10 cellular contexts compared by ENCODE assay signal in the genomic region with DNA sequence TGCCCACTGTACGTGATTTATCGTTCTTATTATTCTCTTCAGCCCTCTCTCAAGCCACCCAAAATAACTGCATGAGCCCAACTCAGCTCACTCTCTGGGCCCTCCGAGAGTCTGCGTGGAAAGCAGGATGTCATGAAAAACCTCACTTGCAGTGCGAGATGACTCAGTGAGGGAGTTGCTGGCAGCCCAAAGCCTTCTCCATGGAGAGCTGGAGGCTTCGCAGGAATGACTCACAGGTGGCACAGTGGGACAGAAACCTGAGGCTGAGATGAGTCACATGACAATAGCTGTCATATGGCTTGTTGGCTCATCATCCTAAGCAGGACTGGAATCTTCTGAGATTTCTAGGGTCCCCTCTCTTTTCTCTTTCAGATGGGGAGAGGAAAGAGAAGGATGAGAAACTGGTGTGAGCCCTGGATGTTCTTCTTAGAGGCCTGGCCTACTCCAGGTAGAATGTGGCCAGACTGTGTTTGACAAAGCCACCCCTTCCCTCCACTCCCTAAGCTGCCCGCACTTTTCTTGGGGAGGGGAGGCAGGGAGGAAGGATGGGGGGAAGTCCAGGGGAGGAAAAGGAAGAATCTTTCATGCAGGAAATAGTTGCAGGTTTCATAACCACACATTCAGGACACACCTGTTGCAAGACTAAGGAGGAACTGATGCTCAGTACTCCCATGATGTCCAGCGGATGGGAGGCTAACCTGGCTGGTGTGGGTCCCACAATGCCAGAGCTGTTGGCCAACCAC.
DNase-seq lines count a peak whose midpoint lies in the region; ATAC-seq and TF ChIP-seq lines count a peak whose summit lies in the region.
"Had no signal": no experiment of that assay in that cellular context is flagged by ENCODE, and none has a peak within 500 bp of the region (broad histone marks: within the 10 kb centered on the region; RNA-seq: fewer than 3 reads in every experiment).

No MANE protein-coding gene starts in this region.

- H3K4me3 ChIP-seq in stomach: no peak overlapping the region
- H3K4me3 ChIP-seq in H7 (ENCODE audit: insufficient read depth, low read depth, low read length): no peak overlapping the region
- H3K4me3 ChIP-seq: lung, SJSA1 had no signal

- DNase-seq in SHP77 (lab: John Stamatoyannopoulos, UW) (peak; percentile 26 to 63), SHP77 treated with DMSO at 0.1 percent for 48 hours (lab: John Stamatoyannopoulos, UW) (no peak), WTC11 (ENCODE audit: low spot score) (no peak), hepatic stellate cell (ENCODE audit: low spot score) (peak; percentile 18), stomach (no peak), H7 (no peak)
- peak; percentile 18 for DNase-seq in stimulated activated CD8-positive, alpha-beta memory T cell treated with anti-CD3 and anti-CD28 coated beads, Interleukin-7, amount 100 ng/mL, for 24 hours (ENCODE audit: low read depth)

- peaks cover 0 to 3% (median 0%) of the 10 kb centered on the region in 4 donors for H3K4me1 ChIP-seq in stomach
- H3K4me1 ChIP-seq: SJSA1 had no signal

- no peak overlapping the region for H3K27ac ChIP-seq in stomach
- H3K27ac ChIP-seq: SJSA1 had no signal

- no peaks in the 10 kb centered on the region for H3K4me1 Mint-ChIP-seq in WTC11

- POLR2A ChIA-PET in WTC11 (lab: Charles Lee): no interaction called here

- WGBS in stomach, 5 donors: 64 to 75% (median 73%) methylated on average over 8 of the region's 8 CpGs

- no peak for TF ChIP-seq POLR2A in stomach (IDR thresholded peaks at IDR 0.05)

- ATAC-seq in WTC11 (no peak), GM21528 (IDR thresholded peaks at IDR 0.05; ENCODE audit: low FRiP score, unreplicated experiment) (no peak)

- no peak overlapping the region for H3K27ac Mint-ChIP-seq in WTC11

- H3K9me3 Mint-ChIP-seq in WTC11: no peaks in the 10 kb centered on the region

- CTCF ChIA-PET in WTC11 (lab: Charles Lee): no interaction called here

- H3K36me3 ChIP-seq in stomach (no peaks in the 10 kb centered on the region), H7 (replicated peaks; ENCODE audit: control insufficient read depth, insufficient read depth, low read length) (no peaks in the 10 kb centered on the region)
- H3K36me3 ChIP-seq: SJSA1 had no signal

- no peaks in the 10 kb centered on the region for H3K36me3 Mint-ChIP-seq in WTC11

- no peak for TF ChIP-seq CTCF in WTC11 (IDR thresholded peaks at IDR 0.05)
- no peak for TF ChIP-seq CTCF in stomach (IDR thresholded peaks at IDR 0.05)

- no peaks in the 10 kb centered on the region for H3K9me3 ChIP-seq in stomach
- H3K9me3 ChIP-seq: SJSA1 had no signal

- intact Hi-C loops in stomach (cut with DNase I; ENCODE audit: low total_unique reads): no loop called here

- H3K27me3 Mint-ChIP-seq in WTC11 (ENCODE audit: low read depth): no peaks in the 10 kb centered on the region

- H3K4me3 Mint-ChIP-seq in WTC11: no peak overlapping the region

- TF ChIP-seq EP300 in stomach (IDR thresholded peaks at IDR 0.05): no peak

- peaks cover 0 to 20% (median 0%) of the 10 kb centered on the region in 3 donors for H3K27me3 ChIP-seq in stomach
- no peaks in the 10 kb centered on the region for H3K27me3 ChIP-seq in H7 (ENCODE audit: control insufficient read depth, insufficient read depth, low read length)

TF ChIP-seq in WTC11, 78 proteins besides CTCF, POLR2A, EP300 and RAD21:
- TF ChIP-seq ETV6 (CRISPR knock-in tag; IDR thresholded peaks at IDR 0.05): no peak
- TF ChIP-seq, protein P1, sequence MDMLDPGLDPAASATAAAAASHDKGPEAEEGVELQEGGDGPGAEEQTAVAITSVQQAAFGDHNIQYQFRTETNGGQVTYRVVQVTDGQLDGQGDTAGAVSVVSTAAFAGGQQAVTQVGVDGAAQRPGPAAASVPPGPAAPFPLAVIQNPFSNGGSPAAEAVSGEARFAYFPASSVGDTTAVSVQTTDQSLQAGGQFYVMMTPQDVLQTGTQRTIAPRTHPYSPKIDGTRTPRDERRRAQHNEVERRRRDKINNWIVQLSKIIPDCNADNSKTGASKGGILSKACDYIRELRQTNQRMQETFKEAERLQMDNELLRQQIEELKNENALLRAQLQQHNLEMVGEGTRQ (CRISPR knock-in tag; IDR thresholded peaks at IDR 0.05): peak; percentile 14; the same call in 1 of the 2 replicates

Comparison
In these comparisons a context has a peak if more than half of its experiments do, and no peak if none do; other contexts are left out.
1. DNase-seq: peak in SHP77 (2 of 2), hepatic stellate cell (single experiment) and stimulated activated CD8-positive, alpha-beta memory T cell treated with anti-CD3 and anti-CD28 coated beads, Interleukin-7, amount 100 ng/mL, for 24 hours (single experiment); none in SHP77 treated with DMSO at 0.1 percent for 48 hours (single experiment), WTC11 (single experiment), stomach (single experiment) and H7 (single experiment).